In the genomic region with DNA sequence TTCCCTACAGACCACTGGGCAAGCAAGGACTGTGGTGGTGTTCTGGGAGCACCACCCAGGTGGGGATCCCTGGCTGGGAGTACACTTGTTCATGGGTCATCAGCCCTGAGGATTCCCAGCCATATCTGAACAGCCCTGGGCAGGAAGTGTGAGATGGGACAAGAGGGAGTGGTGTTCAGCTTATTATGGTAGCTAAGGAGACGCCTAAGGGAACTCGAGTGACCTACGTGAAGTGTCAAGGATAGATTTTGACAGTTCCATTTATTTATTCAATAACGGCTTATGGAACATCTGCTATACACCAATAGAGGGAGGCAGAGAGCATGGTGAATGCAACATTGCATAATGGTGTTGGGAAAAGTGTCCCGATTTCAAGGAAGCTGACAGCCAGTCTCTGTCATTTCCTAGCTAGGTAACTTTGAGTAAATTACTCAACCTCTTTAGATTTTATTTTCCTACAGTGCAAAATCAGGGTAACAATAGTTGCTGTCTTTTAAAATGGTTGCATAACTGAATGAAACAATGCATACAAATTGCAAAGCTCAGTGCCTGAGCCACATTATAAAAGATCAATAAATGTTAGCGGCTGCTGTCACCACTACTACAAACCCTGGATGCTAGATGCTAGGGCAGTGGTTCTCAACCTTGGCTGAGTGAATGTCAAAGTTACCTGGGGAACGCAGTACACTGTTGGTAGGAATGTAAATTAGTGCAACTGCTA, we compare ENCODE assay signal across 1 cellular context.
TF ChIP-seq lines count a peak whose summit lies in the region.

No MANE protein-coding gene starts in this region.

TF ChIP-seq in HepG2, 621 proteins besides CTCF, POLR2A, EP300 and RAD21 (continued from another document and continues in another):
- TF ChIP-seq ARID3A (IDR thresholded peaks at IDR 0.05; ENCODE audit: low read depth, low read length) (0 out of 2 replicates have a peak, but pooled peaks have one; percentile 66), ZNF790 (CRISPR knock-in tag; IDR thresholded peaks at IDR 0.05; ENCODE audit: borderline replicate concordance) (no peak), CREB1 (IDR thresholded peaks at IDR 0.05) (no peak), CREB1 (CRISPR knock-in tag; IDR thresholded peaks at IDR 0.05) (no peak), ZNF550 (CRISPR knock-in tag; IDR thresholded peaks at IDR 0.05; ENCODE audit: borderline replicate concordance) (no peak), ZFYVE20 (CRISPR knock-in tag; IDR thresholded peaks at IDR 0.05; ENCODE audit: borderline replicate concordance, low read depth) (no peak), IKZF4 (CRISPR knock-in tag; IDR thresholded peaks at IDR 0.05; ENCODE audit: borderline replicate concordance, low read depth, not compliant biosample characterization) (no peak), RARG (CRISPR knock-in tag; IDR thresholded peaks at IDR 0.05; ENCODE audit: low read depth) (no peak), RARA (CRISPR knock-in tag; IDR thresholded peaks at IDR 0.05) (no peak), DMAP1 (CRISPR knock-in tag; IDR thresholded peaks at IDR 0.05) (no peak), ZNF614 (CRISPR knock-in tag; IDR thresholded peaks at IDR 0.05; ENCODE audit: borderline replicate concordance) (0 out of 2 replicates have a peak, but pooled peaks have one; percentile 48), ZNF605 (CRISPR knock-in tag; IDR thresholded peaks at IDR 0.05) (no peak), AFF4 (CRISPR knock-in tag; IDR thresholded peaks at IDR 0.05) (no peak), ZSCAN31 (CRISPR knock-in tag; IDR thresholded peaks at IDR 0.05; ENCODE audit: low read depth) (no peak), ZEB1 (IDR thresholded peaks at IDR 0.05; ENCODE audit: insufficient replicate concordance, low read depth) (no peak), NR1H2 (CRISPR knock-in tag; IDR thresholded peaks at IDR 0.05; ENCODE audit: borderline replicate concordance, low read depth) (no peak), ZNF841 (CRISPR knock-in tag; IDR thresholded peaks at IDR 0.05; ENCODE audit: borderline replicate concordance) (no peak), ZNF281 (CRISPR knock-in tag; IDR thresholded peaks at IDR 0.05; ENCODE audit: borderline replicate concordance) (no peak), BORCS8-MEF2B (CRISPR knock-in tag; IDR thresholded peaks at IDR 0.05) (no peak), DR1 (CRISPR knock-in tag; IDR thresholded peaks at IDR 0.05) (no peak), TFDP2 (CRISPR knock-in tag; IDR thresholded peaks at IDR 0.05) (no peak), PCBP2 (optimal IDR thresholded peaks at IDR 0.05; ENCODE audit: low read depth, low read length, poor library complexity, severe bottlenecking) (no peak), MAFK (conservative IDR thresholded peaks at IDR 0.05 in 1 of 2, IDR thresholded peaks at IDR 0.05 in 1 of 2; ENCODE audit: low read length in 2 of 2) (no peak)
- TF ChIP-seq, protein P1, sequence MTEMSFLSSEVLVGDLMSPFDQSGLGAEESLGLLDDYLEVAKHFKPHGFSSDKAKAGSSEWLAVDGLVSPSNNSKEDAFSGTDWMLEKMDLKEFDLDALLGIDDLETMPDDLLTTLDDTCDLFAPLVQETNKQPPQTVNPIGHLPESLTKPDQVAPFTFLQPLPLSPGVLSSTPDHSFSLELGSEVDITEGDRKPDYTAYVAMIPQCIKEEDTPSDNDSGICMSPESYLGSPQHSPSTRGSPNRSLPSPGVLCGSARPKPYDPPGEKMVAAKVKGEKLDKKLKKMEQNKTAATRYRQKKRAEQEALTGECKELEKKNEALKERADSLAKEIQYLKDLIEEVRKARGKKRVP (CRISPR knock-in tag; IDR thresholded peaks at IDR 0.05) = peak in 1 of 2 experiments; percentile 67; a peak in 2 of 4 replicates
- TF ChIP-seq, protein P2, sequence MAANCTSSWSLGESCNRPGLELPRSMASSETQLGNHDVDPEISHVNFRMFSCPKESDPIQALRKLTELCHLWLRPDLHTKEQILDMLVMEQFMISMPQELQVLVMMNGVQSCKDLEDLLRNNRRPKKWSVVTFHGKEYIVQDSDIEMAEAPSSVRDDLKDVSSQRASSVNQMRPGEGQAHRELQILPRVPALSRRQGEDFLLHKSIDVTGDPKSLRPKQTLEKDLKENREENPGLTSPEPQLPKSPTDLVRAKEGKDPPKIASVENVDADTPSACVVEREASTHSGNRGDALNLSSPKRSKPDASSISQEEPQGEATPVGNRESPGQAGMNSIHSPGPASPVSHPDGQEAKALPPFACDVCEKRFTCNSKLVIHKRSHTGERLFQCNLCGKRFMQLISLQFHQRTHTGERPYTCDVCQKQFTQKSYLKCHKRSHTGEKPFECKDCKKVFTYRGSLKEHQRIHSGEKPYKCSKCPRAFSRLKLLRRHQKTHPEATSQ (CRISPR knock-in tag; IDR thresholded peaks at IDR 0.05; ENCODE audit: borderline replicate concordance) = no peak
- TF ChIP-seq, protein P3, sequence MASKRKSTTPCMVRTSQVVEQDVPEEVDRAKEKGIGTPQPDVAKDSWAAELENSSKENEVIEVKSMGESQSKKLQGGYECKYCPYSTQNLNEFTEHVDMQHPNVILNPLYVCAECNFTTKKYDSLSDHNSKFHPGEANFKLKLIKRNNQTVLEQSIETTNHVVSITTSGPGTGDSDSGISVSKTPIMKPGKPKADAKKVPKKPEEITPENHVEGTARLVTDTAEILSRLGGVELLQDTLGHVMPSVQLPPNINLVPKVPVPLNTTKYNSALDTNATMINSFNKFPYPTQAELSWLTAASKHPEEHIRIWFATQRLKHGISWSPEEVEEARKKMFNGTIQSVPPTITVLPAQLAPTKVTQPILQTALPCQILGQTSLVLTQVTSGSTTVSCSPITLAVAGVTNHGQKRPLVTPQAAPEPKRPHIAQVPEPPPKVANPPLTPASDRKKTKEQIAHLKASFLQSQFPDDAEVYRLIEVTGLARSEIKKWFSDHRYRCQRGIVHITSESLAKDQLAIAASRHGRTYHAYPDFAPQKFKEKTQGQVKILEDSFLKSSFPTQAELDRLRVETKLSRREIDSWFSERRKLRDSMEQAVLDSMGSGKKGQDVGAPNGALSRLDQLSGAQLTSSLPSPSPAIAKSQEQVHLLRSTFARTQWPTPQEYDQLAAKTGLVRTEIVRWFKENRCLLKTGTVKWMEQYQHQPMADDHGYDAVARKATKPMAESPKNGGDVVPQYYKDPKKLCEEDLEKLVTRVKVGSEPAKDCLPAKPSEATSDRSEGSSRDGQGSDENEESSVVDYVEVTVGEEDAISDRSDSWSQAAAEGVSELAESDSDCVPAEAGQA (IDR thresholded peaks at IDR 0.05; ENCODE audit: low read depth) = no peak
- TF ChIP-seq, protein P3 (CRISPR knock-in tag; IDR thresholded peaks at IDR 0.05; ENCODE audit: borderline replicate concordance) = no peak
- TF ChIP-seq, protein P4, sequence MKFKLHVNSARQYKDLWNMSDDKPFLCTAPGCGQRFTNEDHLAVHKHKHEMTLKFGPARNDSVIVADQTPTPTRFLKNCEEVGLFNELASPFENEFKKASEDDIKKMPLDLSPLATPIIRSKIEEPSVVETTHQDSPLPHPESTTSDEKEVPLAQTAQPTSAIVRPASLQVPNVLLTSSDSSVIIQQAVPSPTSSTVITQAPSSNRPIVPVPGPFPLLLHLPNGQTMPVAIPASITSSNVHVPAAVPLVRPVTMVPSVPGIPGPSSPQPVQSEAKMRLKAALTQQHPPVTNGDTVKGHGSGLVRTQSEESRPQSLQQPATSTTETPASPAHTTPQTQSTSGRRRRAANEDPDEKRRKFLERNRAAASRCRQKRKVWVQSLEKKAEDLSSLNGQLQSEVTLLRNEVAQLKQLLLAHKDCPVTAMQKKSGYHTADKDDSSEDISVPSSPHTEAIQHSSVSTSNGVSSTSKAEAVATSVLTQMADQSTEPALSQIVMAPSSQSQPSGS (CRISPR knock-in tag; IDR thresholded peaks at IDR 0.05) = no peak
- TF ChIP-seq, protein P5, sequence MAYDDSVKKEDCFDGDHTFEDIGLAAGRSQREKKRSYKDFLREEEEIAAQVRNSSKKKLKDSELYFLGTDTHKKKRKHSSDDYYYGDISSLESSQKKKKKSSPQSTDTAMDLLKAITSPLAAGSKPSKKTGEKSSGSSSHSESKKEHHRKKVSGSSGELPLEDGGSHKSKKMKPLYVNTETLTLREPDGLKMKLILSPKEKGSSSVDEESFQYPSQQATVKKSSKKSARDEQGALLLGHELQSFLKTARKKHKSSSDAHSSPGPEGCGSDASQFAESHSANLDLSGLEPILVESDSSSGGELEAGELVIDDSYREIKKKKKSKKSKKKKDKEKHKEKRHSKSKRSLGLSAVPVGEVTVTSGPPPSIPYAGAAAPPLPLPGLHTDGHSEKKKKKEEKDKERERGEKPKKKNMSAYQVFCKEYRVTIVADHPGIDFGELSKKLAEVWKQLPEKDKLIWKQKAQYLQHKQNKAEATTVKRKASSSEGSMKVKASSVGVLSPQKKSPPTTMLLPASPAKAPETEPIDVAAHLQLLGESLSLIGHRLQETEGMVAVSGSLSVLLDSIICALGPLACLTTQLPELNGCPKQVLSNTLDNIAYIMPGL (CRISPR knock-in tag; IDR thresholded peaks at IDR 0.05; ENCODE audit: borderline replicate concordance in 1 of 2, low read depth in 1 of 2) = 0 out of 4 replicates have a peak, but pooled peaks of 1 of the 2 experiments have one; percentile 10
